Comparison of ENCODE assay signal across 9 cellular contexts in genomic region chr1:156497078-156497742, GRCh38. TPM values are rescaled to one million over a fixed set of nuclear protein-coding genes. Genes with fewer than 3 reads are reported as not detected.
A peak's percentile ranks its signal among the peaks of the same experiment; 100 is the strongest.
DNase-seq lines count a peak whose midpoint lies in the region; ATAC-seq, FAIRE-seq and TF ChIP-seq lines count a peak whose summit lies in the region.
"Had no signal": no experiment of that assay in that cellular context is flagged by ENCODE, and none has a peak within 500 bp of the region (broad histone marks: within the 10 kb centered on the region; RNA-seq: fewer than 3 reads in every experiment).

No MANE protein-coding gene starts in this region.

- TF ChIP-seq CTCF in GM12878 (IDR thresholded peaks at IDR 0.05 in 2 of 3, conservative IDR thresholded peaks at IDR 0.05 in 1 of 3; ENCODE audit: control insufficient read depth in 2 of 3, extremely low read depth in 1 of 3, insufficient read depth in 1 of 3, low read depth in 3 of 3, low read length in 3 of 3): no peak
- no peak for TF ChIP-seq CTCF in transverse colon (IDR thresholded peaks at IDR 0.05)

- in situ Hi-C loops in GM12878 (cut with MboI) (no loop called here), transverse colon (cut with MboI; ENCODE audit: low pct_ligation_motif_present in 1 of 4, low pct_unique_long_range_greater_than_20kb in 1 of 4, low sequenced_read_pairs in 3 of 4) (no loop called here)

- H3K4me3 ChIP-seq in GM12878 (peak overlapping the region; percentile 92), mucosa of rectum (ENCODE audit: low read length in 2 of 2) (peak overlapping the region; percentile 32 to 88), transverse colon (peak overlapping the region in 1 of 4 donors; percentile 90)

- TF ChIP-seq EP300 in GM12878 (IDR thresholded peaks at IDR 0.05; ENCODE audit: borderline replicate concordance in 1 of 2, control insufficient read depth in 1 of 2, low read depth in 2 of 2, low read length in 2 of 2) (no peak), transverse colon (IDR thresholded peaks at IDR 0.05; ENCODE audit: low read depth) (no peak)

- RAD21 ChIA-PET in GM12878 (lab: Charles Lee; ENCODE audit: unreplicated experiment): interaction anchor here (2.0 to 4.0 kb wide), 5 partner anchors 8 to 40 kb away, joined by 11 to 41 read pairs (median 23); no protein-coding TSS in a partner anchor

- H3K4me1 ChIP-seq in GM12878 (ENCODE audit: control insufficient read depth, insufficient read depth, low read length) (peaks cover 57% of the 10 kb centered on the region), mucosa of rectum (ENCODE audit: control insufficient read depth in 2 of 2, insufficient read depth in 2 of 2, low read length in 2 of 2) (peaks cover 75 to 77% of the 10 kb centered on the region in 2 donors), transverse colon (peaks cover 67 to 80% (median 76%) of the 10 kb centered on the region in 4 donors)

- no peak for ATAC-seq in activated T-cell treated with anti-CD3 and anti-CD28 coated beads, Interleukin-2, amount 50 U/mL, for 4 hours
- ATAC-seq in GM12878: no peak

- no peak for TF ChIP-seq RAD21 in GM12878 (IDR thresholded peaks at IDR 0.05; ENCODE audit: insufficient read depth, low read depth, low read length)

- no peaks in the 10 kb centered on the region for H3K27me3 ChIP-seq in GM12878 (replicated peaks in 1 of 2; ENCODE audit: control insufficient read depth in 2 of 2, insufficient read depth in 2 of 2, low read length in 1 of 2)
- no peaks in the 10 kb centered on the region for H3K27me3 ChIP-seq in mucosa of rectum (ENCODE audit: control insufficient read depth in 2 of 2, insufficient read depth in 2 of 2, low read length in 2 of 2)
- no peaks in the 10 kb centered on the region for H3K27me3 ChIP-seq in transverse colon

- peak overlapping the region; percentile 45 for H3K27ac ChIP-seq in GM12878 (ENCODE audit: control insufficient read depth, insufficient read depth)
- H3K27ac ChIP-seq in mucosa of rectum (ENCODE audit: low read depth in 2 of 2, low read length in 2 of 2): peak overlapping the region; percentile 76 to 82
- H3K27ac ChIP-seq in transverse colon: peak overlapping the region; percentile 99 to 100 (median 100)

- no peaks in the 10 kb centered on the region for H4K20me1 ChIP-seq in GM12878 (ENCODE audit: control insufficient read depth, insufficient read depth)

- POLR2A ChIA-PET in GM12878 (lab: Charles Lee): interaction anchor here (0.7 to 23.9 kb wide), 4 partner anchors 6 to 187 kb away, joined by 4 to 630 read pairs (median 318); partner anchors contain the start of gene MEF2D

- H3K9me3 ChIP-seq in GM12878 (replicated peaks; ENCODE audit: control insufficient read depth, insufficient read depth, low read length): no peaks in the 10 kb centered on the region
- no peaks in the 10 kb centered on the region for H3K9me3 ChIP-seq in mucosa of rectum (ENCODE audit: control insufficient read depth in 2 of 2, low read length in 2 of 2)
- no peaks in the 10 kb centered on the region for H3K9me3 ChIP-seq in transverse colon

- H3K9ac ChIP-seq in GM12878 (ENCODE audit: control insufficient read depth, insufficient read depth, low read length): peak overlapping the region; percentile 78
- H3K9ac ChIP-seq in mucosa of rectum (ENCODE audit: low read depth in 1 of 2, low read length in 2 of 2): peak overlapping the region in 1 of 2 donors; percentile 36

- H3K36me3 Mint-ChIP-seq in activated T-cell treated with anti-CD3 and anti-CD28 coated beads, Interleukin-2, amount 50 U/mL, for 4 hours (ENCODE audit: insufficient read depth): peaks cover 10% of the 10 kb centered on the region

- peaks cover 77% of the 10 kb centered on the region for H3K4me1 Mint-ChIP-seq in activated T-cell treated with anti-CD3 and anti-CD28 coated beads, Interleukin-2, amount 50 U/mL, for 4 hours (ENCODE audit: low read depth)

- no peak for DNase-seq in activated T-cell treated with anti-CD3 and anti-CD28 coated beads, Interleukin-2, amount 50 U/mL, for 4 hours
- no peak for DNase-seq in activated T-cell treated with anti-CD3 and anti-CD28 coated beads, Interleukin-2, amount 50 U/mL, for 1 hour
- no peak for DNase-seq in GM12878 (ENCODE audit: low read depth, low spot score)
- DNase-seq in transverse colon: peak; percentile 66
- no peak for DNase-seq in NCI-H2107 treated with DMSO at 0.1 percent for 48 hours (lab: John Stamatoyannopoulos, UW; ENCODE audit: unreplicated experiment)
- DNase-seq in Kasumi-1 (lab: John Stamatoyannopoulos, UW): no peak
- no peak for DNase-seq in stimulated activated CD4-positive, alpha-beta T cell treated with anti-CD3 and anti-CD28 coated beads, Interleukin-4, amount 100 ng/mL, for 4 hours
- DNase-seq: amniotic stem cell had no signal

- H3K9me3 Mint-ChIP-seq in activated T-cell treated with anti-CD3 and anti-CD28 coated beads, Interleukin-2, amount 50 U/mL, for 4 hours: no peaks in the 10 kb centered on the region

- peak overlapping the region; percentile 91 for H3K4me3 Mint-ChIP-seq in activated T-cell treated with anti-CD3 and anti-CD28 coated beads, Interleukin-2, amount 50 U/mL, for 4 hours

- no peak for TF ChIP-seq POLR2A in GM12878 (IDR thresholded peaks at IDR 0.05; ENCODE audit: low read depth, low read length)
- peak; percentile 19 for TF ChIP-seq POLR2A in transverse colon (IDR thresholded peaks at IDR 0.05)

- no peak for FAIRE-seq in GM12878 (lab: Jason Lieb, UNC)

- H2AFZ ChIP-seq in GM12878 (ENCODE audit: control insufficient read depth, low read depth, low read length): no peak overlapping the region

- no TSS peak for BruUV-seq in GM12878 (replicated peaks; lab: Mats Ljungman, UMichigan)

- H3K79me2 ChIP-seq in GM12878 (ENCODE audit: control insufficient read depth, insufficient read depth, low read length): peaks cover 87% of the 10 kb centered on the region

- CTCF ChIA-PET in GM12878 (lab: Yijun Ruan, JAX): interaction anchor here (0.6 to 10.0 kb wide), 11 partner anchors 7 to 112 kb away, joined by 3 to 175 read pairs (median 4); partner anchors contain the start of genes GPATCH4 and NAXE

- no peaks in the 10 kb centered on the region for H3K27me3 Mint-ChIP-seq in activated T-cell treated with anti-CD3 and anti-CD28 coated beads, Interleukin-2, amount 50 U/mL, for 4 hours (ENCODE audit: low read depth)

- H3K36me3 ChIP-seq in GM12878 (ENCODE audit: control insufficient read depth in 2 of 2, insufficient read depth in 2 of 2, low read length in 1 of 2) (peaks cover 2 to 4% of the 10 kb centered on the region in 2 experiments; a peak in 2 of 4 replicates), mucosa of rectum (ENCODE audit: control insufficient read depth in 2 of 2, insufficient read depth in 2 of 2, low read length in 2 of 2) (peaks cover 4 to 19% of the 10 kb centered on the region in 2 donors), transverse colon (no peaks in the 10 kb centered on the region)

- intact Hi-C loops in GM12878 (cut with micrococcal nuclease; ENCODE audit: unreplicated experiment) (no loop called here), transverse colon (cut with DNase I; ENCODE audit: low total_unique reads) (no loop called here)

- SMC1A ChIA-PET in GM12878 (lab: Charles Lee; ENCODE audit: uncharacterized antibody, unreplicated experiment): interaction anchor here (0.6 to 21.2 kb wide), 5 partner anchors 5 to 105 kb away, joined by 3 to 460 read pairs (median 5); partner anchors contain the start of gene MEF2D

- 25% methylated on average over 11 of the region's 11 CpGs for whole genome bisulfite sequencing in GM12878 (ENCODE audit: insufficient coverage, insufficient replicate concordance, low lambda C conversion rate, missing lambda C conversion rate)
- WGBS in transverse colon (ENCODE audit: low coverage in 1 of 2), 2 donors: 45% methylated on average over 11 of the region's 11 CpGs; no CpG with 5 or more reads in 1 of the 2 donors

- peak overlapping the region; percentile 94 for H3K4me2 ChIP-seq in GM12878 (ENCODE audit: control insufficient read depth, insufficient read depth)

TF ChIP-seq in GM12878, 131 proteins besides CTCF, POLR2A, EP300 and RAD21 (continues in another document):
- TF ChIP-seq ZSCAN29 (IDR thresholded peaks at IDR 0.05): no peak
- no peak for TF ChIP-seq ZNF622 (IDR thresholded peaks at IDR 0.05)
- TF ChIP-seq NR2F1 (conservative IDR thresholded peaks at IDR 0.05): peak; percentile 60; the same call in 1 of the 2 replicates
- no peak for TF ChIP-seq SPI1 (IDR thresholded peaks at IDR 0.05; ENCODE audit: borderline replicate concordance, insufficient read depth, low read depth, low read length)
- TF ChIP-seq CREB1 (IDR thresholded peaks at IDR 0.05; ENCODE audit: low read depth): no peak
- no peak for TF ChIP-seq MAX (IDR thresholded peaks at IDR 0.05; ENCODE audit: low read depth, low read length)
- TF ChIP-seq SMC3 (IDR thresholded peaks at IDR 0.05; ENCODE audit: borderline replicate concordance, low read length): no peak
- no peak for TF ChIP-seq STAT1 (conservative IDR thresholded peaks at IDR 0.05)
- peak; percentile 41 for TF ChIP-seq IKZF1 (conservative IDR thresholded peaks at IDR 0.05)
- TF ChIP-seq POLR2AphosphoS5 (IDR thresholded peaks at IDR 0.05; ENCODE audit: low read length): 0 out of 2 replicates have a peak, but pooled peaks have one; percentile 12
- TF ChIP-seq SP1 (IDR thresholded peaks at IDR 0.05; ENCODE audit: low read depth, low read length): no peak

RNA-seq across cellular contexts. Expression of gene MEF2D, which starts 3.4 kb away (rescaled TPM):
- 10 to 100 TPM; 42.5 to 50.9 (median 46.3) TPM for total RNA-seq in activated T-cell treated with anti-CD3 and anti-CD28 coated beads, Interleukin-2, amount 50 U/mL, for 4 hours
- total RNA-seq in GM12878 (2013; cell fraction: nucleolus; rRNA removed): 44.6 and 59.9 TPM in 2 replicates
- total RNA-seq in GM12878 (2014; rRNA removed): 13.8 and 17.1 TPM in 2 replicates
- 8.1 and 9.1 TPM in 2 replicates for total RNA-seq in GM12878 (2014; rRNA removed; fragmentation: Illumina TruSeq; extraction: Trizol)
- 47.3 and 53.0 TPM in 2 replicates for total RNA-seq in GM12878 (2021)
- 10.6 TPM for polyA plus RNA-seq in GM12878 (2011; ENCODE audit: low read depth)
- polyA plus RNA-seq in GM12878 (2011; rRNA removed): 4.7 and 12.0 TPM in 2 replicates
- 16.5 and 18.1 TPM in 2 replicates for polyA plus RNA-seq in GM12878 (2011; cell fraction: cytosol; rRNA removed)
- polyA plus RNA-seq in GM12878 (2011; cell fraction: nucleus; rRNA removed): 34.0 and 52.7 TPM in 2 replicates
- polyA plus RNA-seq in GM12878 (2012): 27.0 and 28.1 TPM in 2 replicates
- 11.2 and 16.5 TPM in 2 replicates for polyA plus RNA-seq in GM12878 (2014; fragmentation: Illumina TruSeq; extraction: Trizol)
- polyA plus RNA-seq in GM12878 (2014; fragmentation: Nextera tagmentation; extraction: Ambion mirVana): 1 to 10 TPM in 1 of 2 experiments, under 1 TPM in 1; 0.61 to 1.3 TPM
- 23.7 and 26.4 TPM in 2 replicates for polyA plus RNA-seq in GM12878 (2014; rRNA removed)
- 10 to 100 TPM; 38.2 to 44.2 TPM for polyA plus RNA-seq in GM12878 (2016; fragmentation: Nextera tagmentation; extraction: Ambion mirVana)
- polyA minus RNA-seq in GM12878 (2011; rRNA and poly(A)+ RNA removed): 13.3 and 13.9 TPM in 2 replicates
- polyA minus RNA-seq in GM12878 (2011; cell fraction: cytosol; rRNA and poly(A)+ RNA removed): 14.3 and 15.9 TPM in 2 replicates
- polyA minus RNA-seq in GM12878 (2011; cell fraction: nucleus; rRNA and poly(A)+ RNA removed): 11.0 and 24.5 TPM in 2 replicates
- total RNA-seq in transverse colon: 100 to 1,000 TPM in 1 of 4 donors, 10 to 100 TPM in 3; 26.1 to 200 (median 85.7) TPM

Comparison
In these comparisons a context has a peak if more than half of its experiments do, and no peak if none do; other contexts are left out.
1. H3K27ac ChIP-seq: peak in every context shown above with its lines; median percentile 100 in transverse colon; 79 in mucosa of rectum; 45 in GM12878.